ENCODE assay signal across 17 cellular contexts in genomic region chr2:39486071-39486470, GRCh38.
"Had no signal": no experiment of that assay in that cellular context is flagged by ENCODE, and none has a peak within 500 bp of the region (broad histone marks: within the 10 kb centered on the region; RNA-seq: fewer than 3 reads in every experiment).

No MANE protein-coding gene starts in this region.

- H3K4me3 Mint-ChIP-seq: activated naive CD8-positive, alpha-beta T cell treated with anti-CD3 and anti-CD28 coated beads, Interleukin-2, amount 50 U/mL, for 24 hours; activated T-helper 17 cell treated with anti-CD3 and anti-CD28 coated beads, Interleukin-2, amount 50 U/mL, for 72 hours; endodermal cell; naive thymus-derived CD4-positive, alpha-beta T cell; T-cell had no signal

- DNase-seq: activated CD4-positive, alpha-beta T cell treated with anti-CD3 and anti-CD28 coated beads for 1 hour; activated CD4-positive, alpha-beta T cell treated with anti-CD3 and anti-CD28 coated beads, Interleukin-2, amount 50 U/mL, for 48 hours; activated naive CD4-positive, alpha-beta T cell treated with Interleukin-2 at 50 U/mL for 16 hours; activated naive CD8-positive, alpha-beta T cell treated with anti-CD3 and anti-CD28 coated beads, Interleukin-2, amount 50 U/mL, for 24 hours; aorta; endodermal cell; gastrocnemius medialis; left colon; naive thymus-derived CD4-positive, alpha-beta T cell; stimulated activated CD4-positive, alpha-beta T cell treated with anti-CD3 and anti-CD28 coated beads, Interleukin-2, amount 100 ng/mL, for 48 hours; stimulated activated naive CD4-positive, alpha-beta T cell treated with Interleukin-2 at 50 U/mL for 16 hours; substantia nigra; T-cell; T-helper 9 cell; transverse colon had no signal

- ATAC-seq: activated naive CD8-positive, alpha-beta T cell treated with anti-CD3 and anti-CD28 coated beads, Interleukin-2, amount 50 U/mL, for 24 hours; activated T-helper 17 cell treated with anti-CD3 and anti-CD28 coated beads, Interleukin-2, amount 50 U/mL, for 72 hours; gastrocnemius medialis; left colon; naive thymus-derived CD4-positive, alpha-beta T cell; T-cell had no signal

- H3K27ac Mint-ChIP-seq: activated naive CD8-positive, alpha-beta T cell treated with anti-CD3 and anti-CD28 coated beads, Interleukin-2, amount 50 U/mL, for 24 hours; activated T-helper 17 cell treated with anti-CD3 and anti-CD28 coated beads, Interleukin-2, amount 50 U/mL, for 72 hours; endodermal cell; naive thymus-derived CD4-positive, alpha-beta T cell; T-cell had no signal

- H3K4me3 ChIP-seq: gastrocnemius medialis, lung, transverse colon had no signal

- H3K9me3 Mint-ChIP-seq: activated naive CD8-positive, alpha-beta T cell treated with anti-CD3 and anti-CD28 coated beads, Interleukin-2, amount 50 U/mL, for 24 hours; activated T-helper 17 cell treated with anti-CD3 and anti-CD28 coated beads, Interleukin-2, amount 50 U/mL, for 72 hours; endodermal cell had no signal

- H3K9me3 ChIP-seq: gastrocnemius medialis, transverse colon had no signal

- H3K36me3 ChIP-seq: gastrocnemius medialis, transverse colon had no signal

- H3K27ac ChIP-seq: gastrocnemius medialis, transverse colon had no signal

- H3K27me3 ChIP-seq: gastrocnemius medialis, transverse colon had no signal

- H3K4me1 Mint-ChIP-seq: T-cell had no signal
